10 cellular contexts compared by ENCODE assay signal in genomic region chr6:148608211-148608951, GRCh38.
DNase-seq lines count a peak whose midpoint lies in the region; ATAC-seq and TF ChIP-seq lines count a peak whose summit lies in the region.
"Had no signal": no experiment of that assay in that cellular context is flagged by ENCODE, and none has a peak within 500 bp of the region (broad histone marks: within the 10 kb centered on the region; RNA-seq: fewer than 3 reads in every experiment).

No MANE protein-coding gene starts in this region.

- peak; percentile 55 for TF ChIP-seq CTCF in GM12864 (IDR thresholded peaks at IDR 0.05; ENCODE audit: low read depth, low read length, missing control alignments)
- peak; percentile 17; the same call in 1 of the 2 replicates for TF ChIP-seq CTCF in MM.1S (IDR thresholded peaks at IDR 0.05; ENCODE audit: low read length)
- peak; percentile 57 for TF ChIP-seq CTCF in neural progenitor cell (IDR thresholded peaks at IDR 0.05)

- no peak for DNase-seq in GM12864 (ENCODE audit: low read depth)
- no peak for DNase-seq in MM.1S
- DNase-seq in dermis microvascular lymphatic vessel endothelial cell (ENCODE audit: low read depth in 2 of 2) = peak; percentile 6 to 38
- peak; percentile 8 for DNase-seq in neural progenitor cell (ENCODE audit: low spot score)
- DNase-seq in midbrain (lab: John Stamatoyannopoulos, UW) = no peak
- DNase-seq in cerebellar nuclear complex (lab: John Stamatoyannopoulos, UW) = no peak
- no peak for DNase-seq in GM19240 (ENCODE audit: insufficient read length, low spot score)
- DNase-seq: NCI-H774 had no signal

- H3F3A ChIP-seq in MM.1S (ENCODE audit: insufficient read depth, low read length) (no peaks in the 10 kb centered on the region), neural progenitor cell (ENCODE audit: low read depth) (no peaks in the 10 kb centered on the region)

- no peak overlapping the region for H3K27ac Mint-ChIP-seq in neural progenitor cell
- H3K27ac Mint-ChIP-seq: dendritic cell treated with granulocyte-macrophage colony-stimulating factor and Interleukin-4, amounts not matched to agents 40 ng/mL and 50 ng/mL, for 4 days had no signal

- H3K79me2 ChIP-seq in MM.1S (ENCODE audit: low read length) (no peaks in the 10 kb centered on the region), neural progenitor cell (ENCODE audit: low read depth) (no peaks in the 10 kb centered on the region)

- no peaks in the 10 kb centered on the region for H3K27me3 Mint-ChIP-seq in neural progenitor cell (ENCODE audit: insufficient read depth, low read depth)

- H4K20me1 ChIP-seq in MM.1S (ENCODE audit: insufficient read depth, low read length) (no peaks in the 10 kb centered on the region), neural progenitor cell (ENCODE audit: low read depth) (no peaks in the 10 kb centered on the region)

- H3K27ac ChIP-seq in MM.1S (ENCODE audit: low read length) (no peak overlapping the region), neural progenitor cell (no peak overlapping the region)

- no peak overlapping the region for H3K9ac ChIP-seq in MM.1S (ENCODE audit: low read length)
- H3K9ac ChIP-seq in neural progenitor cell = no peak overlapping the region

- H3K4me1 Mint-ChIP-seq in neural progenitor cell = no peaks in the 10 kb centered on the region

- H3K4me2 ChIP-seq in MM.1S (ENCODE audit: low read depth, low read length) (no peak overlapping the region), neural progenitor cell (no peak overlapping the region)

- no peaks in the 10 kb centered on the region for H3K4me1 ChIP-seq in MM.1S (ENCODE audit: low read length)
- no peaks in the 10 kb centered on the region for H3K4me1 ChIP-seq in neural progenitor cell

- H3K36me3 ChIP-seq in MM.1S (replicated peaks; ENCODE audit: insufficient read depth, low read length) = no peaks in the 10 kb centered on the region
- no peaks in the 10 kb centered on the region for H3K36me3 ChIP-seq in neural progenitor cell

- no peaks in the 10 kb centered on the region for H3K36me3 Mint-ChIP-seq in neural progenitor cell

- peaks cover 2% of the 10 kb centered on the region for H3K9me3 Mint-ChIP-seq in neural progenitor cell
- H3K9me3 Mint-ChIP-seq: dendritic cell treated with granulocyte-macrophage colony-stimulating factor and Interleukin-4, amounts not matched to agents 40 ng/mL and 50 ng/mL, for 4 days had no signal

- no peaks in the 10 kb centered on the region for H3K9me3 ChIP-seq in MM.1S (replicated peaks; ENCODE audit: insufficient read depth, low read length)
- peaks cover 4% of the 10 kb centered on the region for H3K9me3 ChIP-seq in neural progenitor cell (ENCODE audit: low read depth)

- no peak overlapping the region for H3K4me3 ChIP-seq in GM12864 (ENCODE audit: low read depth, low read length)
- no peak overlapping the region for H3K4me3 ChIP-seq in MM.1S (ENCODE audit: low read length)
- H3K4me3 ChIP-seq in neural progenitor cell = no peak overlapping the region

- no peak for ATAC-seq in HG03039 (IDR thresholded peaks at IDR 0.05; ENCODE audit: unreplicated experiment)

- H2AFZ ChIP-seq in MM.1S (ENCODE audit: low read length) (no peak overlapping the region), neural progenitor cell (replicated peaks) (peak overlapping the region; percentile 35)

- H3K4me3 Mint-ChIP-seq in neural progenitor cell = no peak overlapping the region
- H3K4me3 Mint-ChIP-seq: dendritic cell treated with granulocyte-macrophage colony-stimulating factor and Interleukin-4, amounts not matched to agents 40 ng/mL and 50 ng/mL, for 4 days had no signal

- H3K9me2 ChIP-seq in MM.1S (replicated peaks; ENCODE audit: insufficient read depth, low read length) = no peaks in the 10 kb centered on the region

- H3K27me3 ChIP-seq in MM.1S (replicated peaks; ENCODE audit: insufficient read depth, low read length) (no peaks in the 10 kb centered on the region), neural progenitor cell (no peaks in the 10 kb centered on the region)

Comparison
In these comparisons a context has a peak if more than half of its experiments do, and no peak if none do; other contexts are left out.
1. DNase-seq: peak in dermis microvascular lymphatic vessel endothelial cell (2 of 2) and neural progenitor cell (single experiment); none in GM12864 (single experiment), MM.1S (single experiment), midbrain (single experiment), cerebellar nuclear complex (0 of 2) and GM19240 (single experiment).
2. Peak in every context shown above with its lines, with median percentiles within 50 percentile points of each other: CTCF ChIP-seq.